In the genomic region with DNA sequence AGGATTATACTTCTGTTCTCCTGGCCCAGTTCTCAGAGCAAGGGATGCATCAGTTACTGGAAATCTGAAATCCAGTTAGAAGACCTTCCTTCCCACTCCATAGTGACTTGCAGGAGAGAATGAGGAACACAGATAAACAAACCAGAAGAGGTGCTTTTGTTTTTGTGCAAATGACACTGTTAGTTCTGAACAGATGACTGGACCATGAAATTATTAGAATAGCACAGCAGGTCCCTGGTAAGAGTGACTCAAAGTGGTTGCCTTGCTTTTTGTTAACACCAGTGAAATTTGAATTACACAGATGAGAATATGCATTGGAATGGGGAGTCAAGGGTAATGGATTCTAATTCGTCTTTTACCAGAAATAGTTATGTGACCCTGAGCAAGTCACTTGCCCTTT, we compare ENCODE assay signal across 20 cellular contexts.
"Had no signal": no experiment of that assay in that cellular context is flagged by ENCODE, and none has a peak within 500 bp of the region (broad histone marks: within the 10 kb centered on the region; RNA-seq: fewer than 3 reads in every experiment).

No MANE protein-coding gene starts in this region.

- DNase-seq: activated CD4-positive, alpha-beta memory T cell treated with anti-CD3 and anti-CD28 coated beads, Interleukin-2, amount 10 ng/mL, durations not matched to agents 7 days and 5 days; activated CD4-positive, alpha-beta T cell treated with anti-CD3 and anti-CD28 coated beads for 1 hour; activated CD4-positive, alpha-beta T cell treated with anti-CD3 and anti-CD28 coated beads, Interleukin-2, amount 10 ng/mL, durations not matched to agents 7 days and 5 days; activated CD8-positive, alpha-beta memory T cell treated with anti-CD3 and anti-CD28 coated beads, Interleukin-2, amount 50 U/mL, for 48 hours; activated gamma-delta T cell; activated naive CD4-positive, alpha-beta T cell treated with anti-CD3 and anti-CD28 coated beads, Interleukin-2, amount 50 U/mL, for 16 hours; activated T-cell treated with anti-CD3 and anti-CD28 coated beads, Interleukin-2, amount 50 U/mL, for 24 hours; amniotic stem cell; dermis blood vessel endothelial cell; effector CD4-positive, alpha-beta T cell; immature natural killer cell; posterior cingulate gyrus; right cardiac atrium; stimulated activated CD4-positive, alpha-beta T cell treated with anti-CD3 and anti-CD28 coated beads, Interleukin-15, amount 100 ng/mL, for 24 hours; stimulated activated naive CD4-positive, alpha-beta T cell; tibial artery; upper lobe of right lung; WERI-Rb-1 had no signal

- H2AFZ ChIP-seq: hepatocyte had no signal

- H3K27ac ChIP-seq: hepatocyte, suprapubic skin, tibial artery, upper lobe of right lung, WERI-Rb-1 had no signal

- H3K9me3 ChIP-seq: suprapubic skin, tibial artery, upper lobe of right lung had no signal

- H3K4me1 ChIP-seq: suprapubic skin, tibial artery, upper lobe of right lung had no signal

- H3K36me3 ChIP-seq: suprapubic skin, tibial artery, upper lobe of right lung, WERI-Rb-1 had no signal

- H3K79me2 ChIP-seq: hepatocyte had no signal

- H3K27me3 ChIP-seq: suprapubic skin, tibial artery, upper lobe of right lung had no signal

- H3K4me2 ChIP-seq: hepatocyte had no signal

- H3K4me3 ChIP-seq: hepatocyte, suprapubic skin, tibial artery, upper lobe of right lung had no signal
